In genomic region chr2:161239416-161240109, GRCh38 we compare ENCODE assay signal across 10 cellular contexts.
DNase-seq lines count a peak whose midpoint lies in the region; ATAC-seq, FAIRE-seq and TF ChIP-seq lines count a peak whose summit lies in the region.
"Had no signal": no experiment of that assay in that cellular context is flagged by ENCODE, and none has a peak within 500 bp of the region (broad histone marks: within the 10 kb centered on the region; RNA-seq: fewer than 3 reads in every experiment).

No MANE protein-coding gene starts in this region.

- TF ChIP-seq CTCF in dorsolateral prefrontal cortex (IDR thresholded peaks at IDR 0.05 in 54 of 56, conservative IDR thresholded peaks at IDR 0.05 in 2 of 56; ENCODE audit: low read depth in 1 of 56, partially characterized antibody in 56 of 56) (no peak), HepG2 (CRISPR knock-in tag; IDR thresholded peaks at IDR 0.05) (no peak)

- H3K9me3 Mint-ChIP-seq in stimulated activated naive CD8-positive, alpha-beta T cell treated with anti-CD3 and anti-CD28 coated beads, Interleukin-15, Interleukin-2, amounts not matched to agents 100 ng/mL and 50 ng/mL, for 24 hours, result no peaks in the 10 kb centered on the region
- no peaks in the 10 kb centered on the region for H3K9me3 Mint-ChIP-seq in natural killer cell treated with Interleukin-12 subunit alpha and Interleukin-12 subunit beta and Interleukin-15 and Interleukin-18, amount 100 ng/mL, for 72 hours

- H3K4me3 ChIP-seq in dorsolateral prefrontal cortex, result peak overlapping the region in 51 of 59 donors; percentile 53 to 89 (median 70)
- H3K4me3 ChIP-seq in HepG2 (replicated peaks in 1 of 3; ENCODE audit: insufficient read depth in 1 of 3, low read depth in 2 of 3, low read length in 3 of 3), result no peak overlapping the region

- peak overlapping the region; percentile 21 for H3K4me3 Mint-ChIP-seq in stimulated activated naive CD8-positive, alpha-beta T cell treated with anti-CD3 and anti-CD28 coated beads, Interleukin-15, Interleukin-2, amounts not matched to agents 100 ng/mL and 50 ng/mL, for 24 hours
- peak overlapping the region; percentile 67 for H3K4me3 Mint-ChIP-seq in natural killer cell treated with Interleukin-12 subunit alpha and Interleukin-12 subunit beta and Interleukin-15 and Interleukin-18, amount 100 ng/mL, for 72 hours

- no TSS peak for BruUV-seq in HepG2 (replicated peaks; lab: Mats Ljungman, UMichigan)

- H3K36me3 ChIP-seq in HepG2 (replicated peaks in 1 of 2; ENCODE audit: control insufficient read depth in 1 of 2, insufficient read depth in 2 of 2, low read length in 2 of 2), result peaks cover 0 to 5% of the 10 kb centered on the region in 2 experiments; a peak in 2 of 5 replicates

- CTCF ChIA-PET in HepG2 (lab: Yijun Ruan, JAX; ENCODE audit: low intra/inter-chr PET ratio, low total read pairs), result no interaction called here

- H3K4me2 ChIP-seq in HepG2 (ENCODE audit: low read depth, low read length), result no peak overlapping the region

- no peak for FAIRE-seq in HepG2 (lab: Jason Lieb, UNC)
- FAIRE-seq: HTR-8/SVneo had no signal

- WGBS in HepG2 (ENCODE audit: low lambda C conversion rate), result 94% methylated on average over 36 of the region's 36 CpGs

- TF ChIP-seq POLR2A in HepG2 (IDR thresholded peaks at IDR 0.05; ENCODE audit: insufficient read depth in 1 of 2, low read depth in 2 of 2, low read length in 2 of 2), result no peak

- TF ChIP-seq EP300 in HepG2 (IDR thresholded peaks at IDR 0.05; ENCODE audit: low read depth in 2 of 2, low read length in 2 of 2) (no peak), HepG2 (CRISPR knock-in tag; IDR thresholded peaks at IDR 0.05; ENCODE audit: borderline replicate concordance) (no peak)

- POLR2A ChIA-PET in HepG2 (lab: Yijun Ruan, JAX), result no interaction called here

- peaks cover 20% of the 10 kb centered on the region for H3K4me1 ChIP-seq in HepG2 (ENCODE audit: insufficient read depth, low read length)

- H3K27me3 ChIP-seq in dorsolateral prefrontal cortex (no peaks in the 10 kb centered on the region), HepG2 (ENCODE audit: control insufficient read depth in 1 of 2, insufficient read depth in 2 of 2, low read length in 2 of 2) (peaks cover 1 to 19% of the 10 kb centered on the region in 2 experiments; a peak in 4 of 5 replicates)

- peaks cover 11% of the 10 kb centered on the region for H3K36me3 Mint-ChIP-seq in stimulated activated naive CD8-positive, alpha-beta T cell treated with anti-CD3 and anti-CD28 coated beads, Interleukin-15, Interleukin-2, amounts not matched to agents 100 ng/mL and 50 ng/mL, for 24 hours (ENCODE audit: low read depth)
- H3K36me3 Mint-ChIP-seq in natural killer cell treated with Interleukin-12 subunit alpha and Interleukin-12 subunit beta and Interleukin-15 and Interleukin-18, amount 100 ng/mL, for 72 hours, result peaks cover 13% of the 10 kb centered on the region

- intact Hi-C loops in dorsolateral prefrontal cortex (cut with DNase I), result loop anchor here (5.0 to 10.0 kb wide), 3 partner anchors 33 to 183 kb away; partner anchors contain the start of gene TBR1 (in 1 of the 2)
- intact Hi-C loops in HepG2 (cut with micrococcal nuclease; ENCODE audit: unreplicated experiment), result loop anchor here (2.0 to 10.0 kb wide), 2 partner anchors 17 to 315 kb away; no protein-coding TSS in a partner anchor

- H3K27ac ChIP-seq in dorsolateral prefrontal cortex (peak overlapping the region in 58 of 59 donors; percentile 61 to 97 (median 93)), HepG2 (ENCODE audit: extremely low read length, insufficient read depth, low read length) (no peak overlapping the region)
- H3K27ac ChIP-seq: BLaER1 treated with 17β-estradiol and CSF1 and Interleukin-3, amounts not matched to agents 10 nM and 100 nM had no signal

- H3K27ac Mint-ChIP-seq in stimulated activated naive CD8-positive, alpha-beta T cell treated with anti-CD3 and anti-CD28 coated beads, Interleukin-15, Interleukin-2, amounts not matched to agents 100 ng/mL and 50 ng/mL, for 24 hours, result peak overlapping the region; percentile 19
- H3K27ac Mint-ChIP-seq in natural killer cell treated with Interleukin-12 subunit alpha and Interleukin-12 subunit beta and Interleukin-15 and Interleukin-18, amount 100 ng/mL, for 72 hours, result peak overlapping the region; percentile 58 to 78

- no peak overlapping the region for H3K9ac ChIP-seq in HepG2 (ENCODE audit: insufficient read depth, low read depth, low read length)
- H3K9ac ChIP-seq: BLaER1 treated with 17β-estradiol and CSF1 and Interleukin-3, amounts not matched to agents 10 nM and 100 nM had no signal

- H3K79me2 ChIP-seq in HepG2 (ENCODE audit: insufficient read depth, low read length), result no peaks in the 10 kb centered on the region

- no peak for DNase-seq in stimulated activated naive CD8-positive, alpha-beta T cell treated with anti-CD3 and anti-CD28 coated beads, Interleukin-15, Interleukin-2, amounts not matched to agents 100 U/mL and 50 U/mL, for 24 hours
- DNase-seq in dorsolateral prefrontal cortex, result peak in 2 of 10 donors; percentile 10 to 27
- DNase-seq in natural killer cell treated with Interleukin-12 subunit alpha and Interleukin-12 subunit beta and Interleukin-15 and Interleukin-18, amount 100 ng/mL, for 72 hours (ENCODE audit: low spot score), result no peak
- DNase-seq in HepG2 (ENCODE audit: low spot score), result no peak
- DNase-seq in UCSD-AML1 (lab: John Stamatoyannopoulos, UW; ENCODE audit: unreplicated experiment), result no peak
- no peak for DNase-seq in H4 (ENCODE audit: low spot score)

- no peak overlapping the region for H2AFZ ChIP-seq in HepG2 (ENCODE audit: low read length)

- ATAC-seq in stimulated activated naive CD8-positive, alpha-beta T cell treated with anti-CD3 and anti-CD28 coated beads, Interleukin-15, Interleukin-2, amounts not matched to agents 100 U/mL and 50 U/mL, for 24 hours, result no peak
- no peak for ATAC-seq in natural killer cell treated with Interleukin-12 subunit alpha and Interleukin-12 subunit beta and Interleukin-15 and Interleukin-18, amount 100 ng/mL, for 72 hours
- ATAC-seq in HepG2 (no peak), GM21515 (IDR thresholded peaks at IDR 0.05; ENCODE audit: unreplicated experiment) (no peak)

- peaks cover 51% of the 10 kb centered on the region for H3K4me1 Mint-ChIP-seq in stimulated activated naive CD8-positive, alpha-beta T cell treated with anti-CD3 and anti-CD28 coated beads, Interleukin-15, Interleukin-2, amounts not matched to agents 100 ng/mL and 50 ng/mL, for 24 hours (ENCODE audit: low read depth)
- peaks cover 38 to 64% of the 10 kb centered on the region in 2 donors for H3K4me1 Mint-ChIP-seq in natural killer cell treated with Interleukin-12 subunit alpha and Interleukin-12 subunit beta and Interleukin-15 and Interleukin-18, amount 100 ng/mL, for 72 hours (ENCODE audit: low read depth in 2 of 2)

- no peaks in the 10 kb centered on the region for H4K20me1 ChIP-seq in HepG2 (ENCODE audit: insufficient read depth, low read length)

- in situ Hi-C loops in HepG2 (cut with HindIII; ENCODE audit: extremely low pct_ligation_motif_present, low pct_unique_long_range_greater_than_20kb), result no loop called here

- H3K27me3 Mint-ChIP-seq in stimulated activated naive CD8-positive, alpha-beta T cell treated with anti-CD3 and anti-CD28 coated beads, Interleukin-15, Interleukin-2, amounts not matched to agents 100 ng/mL and 50 ng/mL, for 24 hours, result no peaks in the 10 kb centered on the region
- no peaks in the 10 kb centered on the region for H3K27me3 Mint-ChIP-seq in natural killer cell treated with Interleukin-12 subunit alpha and Interleukin-12 subunit beta and Interleukin-15 and Interleukin-18, amount 100 ng/mL, for 72 hours

- TF ChIP-seq RAD21 in HepG2 (CRISPR knock-in tag; IDR thresholded peaks at IDR 0.05), result no peak

- H3K9me3 ChIP-seq in HepG2 (ENCODE audit: low read length), result no peaks in the 10 kb centered on the region

TF ChIP-seq in HepG2, 621 proteins besides CTCF, POLR2A, EP300 and RAD21:
- TF ChIP-seq TEF (CRISPR knock-in tag; IDR thresholded peaks at IDR 0.05) (no peak), HIVEP1 (CRISPR knock-in tag; IDR thresholded peaks at IDR 0.05) (no peak)

Comparison
In these comparisons a context has a peak if more than half of its experiments do, and no peak if none do; other contexts are left out.
1. H3K4me3 ChIP-seq: peak in dorsolateral prefrontal cortex (51 of 59); none in HepG2 (0 of 3).